In genomic region chr14:73240816-73241480, GRCh38 we compare ENCODE assay signal across 15 cellular contexts. TPM values are rescaled to one million over a fixed set of nuclear protein-coding genes. Genes with fewer than 3 reads are reported as not detected.
A peak's percentile ranks its signal among the peaks of the same experiment; 100 is the strongest.
DNase-seq lines count a peak whose midpoint lies in the region; ATAC-seq, FAIRE-seq and TF ChIP-seq lines count a peak whose summit lies in the region.
"Had no signal": no experiment of that assay in that cellular context is flagged by ENCODE, and none has a peak within 500 bp of the region (broad histone marks: within the 10 kb centered on the region; RNA-seq: fewer than 3 reads in every experiment).

No MANE protein-coding gene starts in this region.

- peak; percentile 44 for FAIRE-seq in urothelium cell line (lab: Jason Lieb, UNC)
- FAIRE-seq: GM18507, kidney had no signal

- no peaks in the 10 kb centered on the region for H3K9me3 ChIP-seq in mammary epithelial cell (replicated peaks; ENCODE audit: insufficient read depth, low read length)
- H3K9me3 ChIP-seq in OCI-LY3 (ENCODE audit: insufficient read depth, low read length), result no peaks in the 10 kb centered on the region
- no peaks in the 10 kb centered on the region for H3K9me3 ChIP-seq in right cardiac atrium (ENCODE audit: control insufficient read depth, low read length)

- no peak for ATAC-seq in right cardiac atrium
- ATAC-seq in HG03139 (IDR thresholded peaks at IDR 0.05; ENCODE audit: unreplicated experiment), result no peak
- ATAC-seq in HG02973 (IDR thresholded peaks at IDR 0.05; ENCODE audit: unreplicated experiment), result no peak
- ATAC-seq: natural killer cell treated with Interleukin-12 subunit alpha and Interleukin-12 subunit beta and Interleukin-15 and Interleukin-18, amount 100 ng/mL, for 72 hours had no signal

- TF ChIP-seq CTCF in MCF 10A (IDR thresholded peaks at IDR 0.05; ENCODE audit: unreplicated experiment) (no peak), mammary epithelial cell (conservative IDR thresholded peaks at IDR 0.05 in 1 of 2, IDR thresholded peaks at IDR 0.05 in 1 of 2; ENCODE audit: extremely low read depth in 1 of 2, insufficient read depth in 1 of 2, low read depth in 1 of 2, low read length in 2 of 2) (no peak), OCI-LY3 (IDR thresholded peaks at IDR 0.05; ENCODE audit: low read depth, low read length) (no peak)

- no peaks in the 10 kb centered on the region for H3K9me3 Mint-ChIP-seq in MCF 10A (ENCODE audit: unreplicated experiment)
- H3K9me3 Mint-ChIP-seq: natural killer cell treated with Interleukin-12 subunit alpha and Interleukin-12 subunit beta and Interleukin-15 and Interleukin-18, amount 100 ng/mL, for 72 hours; WTC11 had no signal

- H4K20me1 ChIP-seq in mammary epithelial cell (ENCODE audit: insufficient read depth, low read length) (peaks cover 2% of the 10 kb centered on the region), OCI-LY3 (ENCODE audit: insufficient read depth, low read length) (no peaks in the 10 kb centered on the region)

- H3K4me1 Mint-ChIP-seq in MCF 10A (ENCODE audit: insufficient read depth, unreplicated experiment), result peaks cover 42% of the 10 kb centered on the region

- peaks cover 37% of the 10 kb centered on the region for H3K4me1 ChIP-seq in mammary epithelial cell (ENCODE audit: insufficient read depth, low read length)
- H3K4me1 ChIP-seq in OCI-LY3 (ENCODE audit: low read length), result peaks cover 41% of the 10 kb centered on the region
- peaks cover 9% of the 10 kb centered on the region for H3K4me1 ChIP-seq in right cardiac atrium (ENCODE audit: control insufficient read depth, insufficient read depth, low read length)

- DNase-seq in MCF 10A (ENCODE audit: unreplicated experiment) (no peak), mammary epithelial cell (no peak), right cardiac atrium (peak in 2 of 3 donors; percentile 70 to 72), urothelium cell line (ENCODE audit: low spot score) (no peak)
- no peak for DNase-seq in activated T-cell treated with anti-CD3 and anti-CD28 coated beads, Interleukin-2, amount 50 U/mL, for 48 hours
- DNase-seq: DMS79 treated with DMSO at 0.1 percent for 48 hours, NCI-H226 had no signal

- WGBS in mammary epithelial cell (ENCODE audit: low coverage, missing lambda C conversion rate), result 96% methylated on average over 7 of the region's 10 CpGs
- WGBS in right cardiac atrium, result 76% methylated on average over 10 of the region's 10 CpGs

- no peak overlapping the region for H2AFZ ChIP-seq in mammary epithelial cell (ENCODE audit: low read depth, low read length)
- H2AFZ ChIP-seq in OCI-LY3 (ENCODE audit: low read depth, low read length), result no peak overlapping the region

- H3K36me3 Mint-ChIP-seq in MCF 10A (ENCODE audit: insufficient read depth, unreplicated experiment), result no peaks in the 10 kb centered on the region
- H3K36me3 Mint-ChIP-seq: WTC11 had no signal

- dilution Hi-C loops in mammary epithelial cell (cut with HindIII; ENCODE audit: low sequenced_read_pairs), result no loop called here

- H3K4me2 ChIP-seq in mammary epithelial cell (ENCODE audit: insufficient read depth, low read depth, low read length), result no peak overlapping the region
- H3K4me2 ChIP-seq in OCI-LY3 (ENCODE audit: low read length), result peak overlapping the region; percentile 7; the same call in 1 of the 2 replicates
- H3K4me2 ChIP-seq: KMS-11 had no signal

- peak overlapping the region; percentile 70 for H3K4me3 Mint-ChIP-seq in MCF 10A (ENCODE audit: unreplicated experiment)
- H3K4me3 Mint-ChIP-seq: natural killer cell treated with Interleukin-12 subunit alpha and Interleukin-12 subunit beta and Interleukin-15 and Interleukin-18, amount 100 ng/mL, for 72 hours; WTC11 had no signal

- POLR2A ChIA-PET in MCF 10A (lab: Yijun Ruan, JAX), result no interaction called here

- intact Hi-C loops in MCF 10A (cut with micrococcal nuclease) (no loop called here), mammary epithelial cell (cut with micrococcal nuclease) (no loop called here), right cardiac atrium (cut with DNase I) (no loop called here)

- CTCF ChIA-PET in MCF 10A (lab: Yijun Ruan, JAX) (interaction anchor here (0.6 to 1.8 kb wide), 3 partner anchors 37 to 231 kb away, joined by 3 to 8 read pairs (median 3); no protein-coding TSS in a partner anchor), mammary epithelial cell (lab: Charles Lee; ENCODE audit: low non-redundant PET) (no interaction called here)

- no TSS peak for BruUV-seq in MCF 10A (replicated peaks; lab: Mats Ljungman, UMichigan)
- no TSS peak for BruUV-seq in mammary epithelial cell (replicated peaks; lab: Mats Ljungman, UMichigan)

- H3K27me3 Mint-ChIP-seq in MCF 10A (ENCODE audit: insufficient read depth, unreplicated experiment), result peaks cover 16% of the 10 kb centered on the region

- no peaks in the 10 kb centered on the region for H3K79me2 ChIP-seq in mammary epithelial cell (ENCODE audit: insufficient read depth, low read length)
- H3K79me2 ChIP-seq in OCI-LY3 (ENCODE audit: low read length), result no peaks in the 10 kb centered on the region

- H3K27ac ChIP-seq in mammary epithelial cell (ENCODE audit: insufficient read depth, low read depth, low read length) (no peak overlapping the region), OCI-LY3 (ENCODE audit: low read length) (no peak overlapping the region), right cardiac atrium (ENCODE audit: low read length) (no peak overlapping the region)
- H3K27ac ChIP-seq: KMS-11 had no signal

- in situ Hi-C loops in mammary epithelial cell (cut with MboI; ENCODE audit: low sequenced_read_pairs in 2 of 2), result no loop called here

- H3K36me3 ChIP-seq in mammary epithelial cell (ENCODE audit: insufficient read depth, low read length) (no peaks in the 10 kb centered on the region), OCI-LY3 (replicated peaks; ENCODE audit: low read depth, low read length) (no peaks in the 10 kb centered on the region)

- H3K27ac Mint-ChIP-seq in MCF 10A (ENCODE audit: low read depth, unreplicated experiment), result no peak overlapping the region
- H3K27ac Mint-ChIP-seq: natural killer cell treated with Interleukin-12 subunit alpha and Interleukin-12 subunit beta and Interleukin-15 and Interleukin-18, amount 100 ng/mL, for 72 hours; WTC11 had no signal

- no peak overlapping the region for H3K9ac ChIP-seq in mammary epithelial cell (ENCODE audit: insufficient read depth, low read length)
- no peak overlapping the region for H3K9ac ChIP-seq in OCI-LY3 (ENCODE audit: low read length)
- H3K9ac ChIP-seq: KMS-11 had no signal

- peaks cover 15% of the 10 kb centered on the region for H3K27me3 ChIP-seq in mammary epithelial cell (ENCODE audit: insufficient read depth, low read length)
- peaks cover 46% of the 10 kb centered on the region for H3K27me3 ChIP-seq in OCI-LY3 (ENCODE audit: low read depth, low read length)
- H3K27me3 ChIP-seq in right cardiac atrium (ENCODE audit: control insufficient read depth, insufficient read depth), result no peaks in the 10 kb centered on the region

- no peak overlapping the region for H3K4me3 ChIP-seq in mammary epithelial cell (replicated peaks in 1 of 3; ENCODE audit: insufficient read depth in 1 of 3, low read depth in 2 of 3, low read length in 3 of 3)
- H3K4me3 ChIP-seq in OCI-LY3 (ENCODE audit: low read length), result no peak overlapping the region
- no peak overlapping the region for H3K4me3 ChIP-seq in right cardiac atrium (ENCODE audit: low read length)

RNA-seq across cellular contexts. Expression of gene PAPLN, which starts 3.6 kb away (rescaled TPM):
- total RNA-seq in MCF 10A (2022), result 2.1 and 2.8 TPM in 2 replicates
- 10 to 100 TPM in 1 of 2 donors, 1 to 10 TPM in 1; 6.0 to 15.0 TPM for total RNA-seq in mammary epithelial cell
- polyA plus RNA-seq in mammary epithelial cell, result 5.3 TPM
- 1.8 TPM for polyA minus RNA-seq in mammary epithelial cell
- total RNA-seq in right cardiac atrium, result 10 to 100 TPM in 1 of 4 donors, 1 to 10 TPM in 3; 2.9 to 13.5 (median 7.3) TPM
- polyA plus RNA-seq in right cardiac atrium, result 6.0 TPM

Comparison
In these comparisons a context has a peak if more than half of its experiments do, and no peak if none do; other contexts are left out.
1. DNase-seq: peak in right cardiac atrium (2 of 3); none in MCF 10A (single experiment), mammary epithelial cell (single experiment), urothelium cell line (single experiment) and activated T-cell treated with anti-CD3 and anti-CD28 coated beads, Interleukin-2, amount 50 U/mL, for 48 hours (0 of 2).